8 cellular contexts compared by ENCODE assay signal in the genomic region with DNA sequence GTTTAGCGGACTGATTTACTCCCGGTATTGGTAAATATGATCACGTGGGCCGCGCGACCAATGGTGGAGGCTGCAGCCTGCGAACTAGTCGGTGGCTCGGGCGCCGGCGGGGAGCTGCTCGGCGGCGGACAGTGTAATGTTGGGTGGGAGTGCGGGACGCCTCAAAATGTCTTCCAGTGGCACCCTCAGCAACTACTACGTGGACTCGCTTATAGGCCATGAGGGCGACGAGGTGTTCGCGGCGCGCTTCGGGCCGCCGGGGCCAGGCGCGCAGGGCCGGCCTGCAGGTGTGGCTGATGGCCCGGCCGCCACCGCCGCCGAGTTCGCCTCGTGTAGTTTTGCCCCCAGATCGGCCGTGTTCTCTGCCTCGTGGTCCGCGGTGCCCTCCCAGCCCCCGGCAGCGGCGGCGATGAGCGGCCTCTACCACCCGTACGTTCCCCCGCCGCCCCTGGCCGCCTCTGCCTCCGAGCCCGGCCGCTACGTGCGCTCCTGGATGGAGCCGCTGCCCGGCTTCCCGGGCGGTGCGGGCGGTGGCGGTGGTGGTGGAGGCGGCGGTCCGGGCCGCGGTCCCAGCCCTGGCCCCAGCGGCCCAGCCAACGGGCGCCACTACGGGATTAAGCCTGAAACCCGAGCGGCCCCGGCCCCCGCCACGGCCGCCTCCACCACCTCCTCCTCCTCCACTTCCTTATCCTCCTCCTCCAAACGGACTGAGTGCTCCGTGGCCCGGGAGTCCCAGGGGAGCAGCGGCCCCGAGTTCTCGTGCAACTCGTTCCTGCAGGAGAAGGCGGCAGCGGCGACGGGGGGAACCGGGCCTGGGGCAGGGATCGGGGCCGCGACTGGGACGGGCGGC. TPM values are rescaled to one million over a fixed set of nuclear protein-coding genes. Genes with fewer than 3 reads are reported as not detected.
A peak's percentile ranks its signal among the peaks of the same experiment; 100 is the strongest.
DNase-seq lines count a peak whose midpoint lies in the region; ATAC-seq, FAIRE-seq and TF ChIP-seq lines count a peak whose summit lies in the region.

A gene (plus strand): TSS at position 87 of the 850 bp plus-strand sequence. CDS start 50 bp downstream, at position 137.

- POLR2A ChIA-PET in HepG2 (lab: Yijun Ruan, JAX): no interaction called here

- H3K9me3 ChIP-seq in HepG2 (ENCODE audit: low read length): no peaks in the 10 kb centered on the region
- no peaks in the 10 kb centered on the region for H3K9me3 ChIP-seq in testis

- no peak within 1 kb of the TSS for H3K4me2 ChIP-seq in HepG2 (ENCODE audit: low read depth, low read length)

- WGBS in HepG2 (ENCODE audit: low lambda C conversion rate): 56% methylated on average over 77 of the region's 97 CpGs
- 0% methylated on average over 20 to 84 of the region's 97 CpGs for WGBS in testis, 2 donors

- no peaks in the 10 kb centered on the region; the same call in 1 of the 2 replicates for H4K20me1 ChIP-seq in HepG2 (ENCODE audit: insufficient read depth, low read length)

- no peak within 1 kb of the TSS for H3K9ac ChIP-seq in HepG2 (ENCODE audit: insufficient read depth, low read depth, low read length)

- peak; percentile 42 for DNase-seq in activated naive CD4-positive, alpha-beta T cell treated with anti-CD3 and anti-CD28 coated beads for 36 hours
- DNase-seq in activated naive CD4-positive, alpha-beta T cell treated with anti-CD3 and anti-CD28 coated beads, Interleukin-2, amount 50 U/mL, for 16 hours: no peak
- peak; percentile 32 for DNase-seq in astrocyte of the hippocampus (ENCODE audit: low read depth, low spot score)
- DNase-seq in HepG2 (ENCODE audit: low spot score): no peak
- DNase-seq in testis: peak; percentile 94
- no peak for DNase-seq in GM19238 (ENCODE audit: insufficient read length, low spot score)
- DNase-seq in stimulated activated CD4-positive, alpha-beta T cell treated with anti-CD3 and anti-CD28 coated beads, Interleukin-4, amount 100 ng/mL, for 1 hour: no peak

- intact Hi-C loops in activated naive CD4-positive, alpha-beta T cell treated with anti-CD3 and anti-CD28 coated beads for 36 hours (cut with micrococcal nuclease): loop anchor here (5.0 kb wide), 2 partner anchors 36 to 39 kb away; no protein-coding TSS in a partner anchor
- intact Hi-C loops in HepG2 (cut with micrococcal nuclease; ENCODE audit: unreplicated experiment) (no loop called here), testis (cut with DNase I; ENCODE audit: low total_unique reads) (loop anchor here (10.0 kb wide), 1 partner anchor 1032 kb away; no protein-coding TSS in a partner anchor)

- in situ Hi-C loops in HepG2 (cut with HindIII; ENCODE audit: extremely low pct_ligation_motif_present, low pct_unique_long_range_greater_than_20kb): no loop called here

- H3K36me3 Mint-ChIP-seq in activated naive CD4-positive, alpha-beta T cell treated with anti-CD3 and anti-CD28 coated beads for 36 hours (ENCODE audit: low read depth): peaks cover 2% of the 10 kb centered on the region

- H3K4me1 ChIP-seq in HepG2 (ENCODE audit: insufficient read depth, low read length): no peaks in the 10 kb centered on the region
- H3K4me1 ChIP-seq in testis: peaks cover 5% of the 10 kb centered on the region

- TF ChIP-seq POLR2A in HepG2 (IDR thresholded peaks at IDR 0.05; ENCODE audit: insufficient read depth in 1 of 2, low read depth in 2 of 2, low read length in 2 of 2): no peak
- no peak for TF ChIP-seq POLR2A in testis (IDR thresholded peaks at IDR 0.05)

- H3K4me1 Mint-ChIP-seq in activated naive CD4-positive, alpha-beta T cell treated with anti-CD3 and anti-CD28 coated beads for 36 hours (ENCODE audit: low read depth): peaks cover 13% of the 10 kb centered on the region

- H2AFZ ChIP-seq in HepG2 (ENCODE audit: low read length): no peak within 1 kb of the TSS

- H3K9me3 Mint-ChIP-seq in activated naive CD4-positive, alpha-beta T cell treated with anti-CD3 and anti-CD28 coated beads for 36 hours: peaks cover 1% of the 10 kb centered on the region

- H3K36me3 ChIP-seq in HepG2 (replicated peaks in 1 of 2; ENCODE audit: control insufficient read depth in 1 of 2, insufficient read depth in 2 of 2, low read length in 2 of 2) (no peaks in the 10 kb centered on the region), testis (ENCODE audit: low read depth, missing control alignments) (no peaks in the 10 kb centered on the region)

- TF ChIP-seq CTCF in HepG2 (CRISPR knock-in tag; IDR thresholded peaks at IDR 0.05) (no peak), testis (IDR thresholded peaks at IDR 0.05) (no peak)

- BruUV-seq in HepG2 (replicated peaks; lab: Mats Ljungman, UMichigan): no TSS peak

- H3K27ac ChIP-seq in HepG2 (ENCODE audit: extremely low read length, insufficient read depth, low read length) (no peak within 1 kb of the TSS), testis (peak within 1 kb of the TSS; percentile 95 to 98)

- TF ChIP-seq RAD21 in HepG2 (CRISPR knock-in tag; IDR thresholded peaks at IDR 0.05): no peak

- CTCF ChIA-PET in activated naive CD4-positive, alpha-beta T cell treated with anti-CD3 and anti-CD28 coated beads for 36 hours (lab: Charles Lee): interaction anchor here (0.6 to 0.8 kb wide), 2 partner anchors 27 to 58 kb away, joined by 3 read pairs; no protein-coding TSS in a partner anchor
- CTCF ChIA-PET in HepG2 (lab: Yijun Ruan, JAX; ENCODE audit: low intra/inter-chr PET ratio, low total read pairs): no interaction called here

- FAIRE-seq in HepG2 (lab: Jason Lieb, UNC): no peak

- H3K79me2 ChIP-seq in HepG2 (ENCODE audit: insufficient read depth, low read length): no peaks in the 10 kb centered on the region

- TF ChIP-seq EP300 in HepG2 (IDR thresholded peaks at IDR 0.05; ENCODE audit: low read depth in 2 of 2, low read length in 2 of 2) (no peak), HepG2 (CRISPR knock-in tag; IDR thresholded peaks at IDR 0.05; ENCODE audit: borderline replicate concordance) (no peak)

- ATAC-seq in HepG2: peak; percentile 16; the same call in 1 of the 3 replicates
- ATAC-seq in HG03432 (IDR thresholded peaks at IDR 0.05; ENCODE audit: unreplicated experiment): no peak

- no peak within 1 kb of the TSS for H3K4me3 ChIP-seq in HepG2 (replicated peaks in 1 of 3; ENCODE audit: insufficient read depth in 1 of 3, low read depth in 2 of 3, low read length in 3 of 3)
- H3K4me3 ChIP-seq in testis: peak within 1 kb of the TSS; percentile 76 to 78

- H3K27me3 ChIP-seq in HepG2 (ENCODE audit: control insufficient read depth in 1 of 2, insufficient read depth in 2 of 2, low read length in 2 of 2): peaks cover 18 to 92% of the 10 kb centered on the region in 2 experiments
- H3K27me3 ChIP-seq in testis: no peaks in the 10 kb centered on the region

- peaks cover 75% of the 10 kb centered on the region for H3K27me3 Mint-ChIP-seq in activated naive CD4-positive, alpha-beta T cell treated with anti-CD3 and anti-CD28 coated beads for 36 hours (ENCODE audit: low read depth)

- no peak within 1 kb of the TSS for H3K27ac Mint-ChIP-seq in activated naive CD4-positive, alpha-beta T cell treated with anti-CD3 and anti-CD28 coated beads for 36 hours

- peak within 1 kb of the TSS; percentile 53 for H3K4me3 Mint-ChIP-seq in activated naive CD4-positive, alpha-beta T cell treated with anti-CD3 and anti-CD28 coated beads for 36 hours

TF ChIP-seq in HepG2, 621 proteins besides CTCF, POLR2A, EP300 and RAD21 (continues in another document):
- TF ChIP-seq, protein P1, sequence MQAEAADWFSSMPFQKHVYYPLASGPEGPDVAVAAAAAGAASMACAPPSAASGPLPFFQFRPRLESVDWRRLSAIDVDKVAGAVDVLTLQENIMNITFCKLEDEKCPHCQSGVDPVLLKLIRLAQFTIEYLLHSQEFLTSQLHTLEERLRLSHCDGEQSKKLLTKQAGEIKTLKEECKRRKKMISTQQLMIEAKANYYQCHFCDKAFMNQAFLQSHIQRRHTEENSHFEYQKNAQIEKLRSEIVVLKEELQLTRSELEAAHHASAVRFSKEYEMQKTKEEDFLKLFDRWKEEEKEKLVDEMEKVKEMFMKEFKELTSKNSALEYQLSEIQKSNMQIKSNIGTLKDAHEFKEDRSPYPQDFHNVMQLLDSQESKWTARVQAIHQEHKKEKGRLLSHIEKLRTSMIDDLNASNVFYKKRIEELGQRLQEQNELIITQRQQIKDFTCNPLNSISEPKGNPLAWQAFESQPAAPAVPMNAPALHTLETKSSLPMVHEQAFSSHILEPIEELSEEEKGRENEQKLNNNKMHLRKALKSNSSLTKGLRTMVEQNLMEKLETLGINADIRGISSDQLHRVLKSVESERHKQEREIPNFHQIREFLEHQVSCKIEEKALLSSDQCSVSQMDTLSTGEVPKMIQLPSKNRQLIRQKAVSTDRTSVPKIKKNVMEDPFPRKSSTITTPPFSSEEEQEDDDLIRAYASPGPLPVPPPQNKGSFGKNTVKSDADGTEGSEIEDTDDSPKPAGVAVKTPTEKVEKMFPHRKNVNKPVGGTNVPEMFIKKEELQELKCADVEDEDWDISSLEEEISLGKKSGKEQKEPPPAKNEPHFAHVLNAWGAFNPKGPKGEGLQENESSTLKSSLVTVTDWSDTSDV (CRISPR knock-in tag; IDR thresholded peaks at IDR 0.05): no peak
- no peak for TF ChIP-seq PPARG (CRISPR knock-in tag; conservative IDR thresholded peaks at IDR 0.05)

RNA-seq across cellular contexts. Expression of the gene that starts here (rescaled TPM):
- total RNA-seq in activated naive CD4-positive, alpha-beta T cell treated with anti-CD3 and anti-CD28 coated beads for 36 hours: not detected
- total RNA-seq in HepG2 (2016; rRNA removed; fragmentation: Illumina TruSeq; extraction: Trizol) (not detected in 2 replicates), testis (10 to 100 TPM; 15.7 to 21.2 TPM)
- total RNA-seq in HepG2 (2016; cell fraction: cytosol; rRNA removed; fragmentation: Illumina TruSeq; extraction: Trizol; ENCODE audit: low read depth): not detected in 2 replicates
- total RNA-seq in HepG2 (2016; cell fraction: insoluble cytoplasmic fraction; rRNA removed; fragmentation: Illumina TruSeq; extraction: Trizol): not detected in 2 replicates
- total RNA-seq in HepG2 (2016; cell fraction: membrane; rRNA removed; fragmentation: Illumina TruSeq; extraction: Trizol): not detected in 2 replicates
- total RNA-seq in HepG2 (2016; cell fraction: nucleus; rRNA removed; fragmentation: Illumina TruSeq; extraction: Trizol): not detected in 2 replicates
- polyA plus RNA-seq in HepG2 (2011; rRNA removed) (not detected in 2 replicates), testis (ENCODE audit: insufficient read depth, low read depth, low replicate concordance) (8.2 TPM)
- not detected in 2 replicates for polyA plus RNA-seq in HepG2 (2011; cell fraction: cytosol; rRNA removed)
- not detected in 2 replicates for polyA plus RNA-seq in HepG2 (2011; cell fraction: nucleus; rRNA removed)
- not detected in 2 replicates for polyA plus RNA-seq in HepG2 (2012)
- not detected in 2 replicates for polyA plus RNA-seq in HepG2 (2016; cell fraction: cytosol; fragmentation: Illumina TruSeq; extraction: Trizol; ENCODE audit: low read depth)
- not detected in 2 replicates for polyA plus RNA-seq in HepG2 (2016; cell fraction: insoluble cytoplasmic fraction; fragmentation: Illumina TruSeq; extraction: Trizol; ENCODE audit: low read depth)
- polyA plus RNA-seq in HepG2 (2016; cell fraction: membrane; fragmentation: Illumina TruSeq; extraction: Trizol; ENCODE audit: low read depth): not detected in 2 replicates
- not detected in 2 replicates for polyA plus RNA-seq in HepG2 (2016; cell fraction: nucleus; fragmentation: Illumina TruSeq; extraction: Trizol; ENCODE audit: insufficient read depth, low read depth)
- 0.61 TPM in 1 of 2 replicates, not detected in the other for polyA minus RNA-seq in HepG2 (2011; rRNA and poly(A)+ RNA removed; ENCODE audit: low replicate concordance)
- not detected in 2 replicates for polyA minus RNA-seq in HepG2 (2011; cell fraction: cytosol; rRNA and poly(A)+ RNA removed)
- polyA minus RNA-seq in HepG2 (2011; cell fraction: nucleus; rRNA and poly(A)+ RNA removed): not detected in 2 replicates

Comparison
In these comparisons a context has a peak if more than half of its experiments do, and no peak if none do; other contexts are left out.
1. RNA of the gene that starts here (total RNA-seq): 15.7 to 21.2 TPM in testis; not detected in activated naive CD4-positive, alpha-beta T cell treated with anti-CD3 and anti-CD28 coated beads for 36 hours and not detected in HepG2; every median in the first group is over 10 times any median in the second.
2. Peak in DNase-seq in activated naive CD4-positive, alpha-beta T cell treated with anti-CD3 and anti-CD28 coated beads for 36 hours; RNA of the gene not detected or under 1 TPM.
3. Peak in ATAC-seq in HepG2; RNA of the gene not detected or under 1 TPM.
4. DNase-seq: peak in astrocyte of the hippocampus (single experiment) and testis (single experiment); none in activated naive CD4-positive, alpha-beta T cell treated with anti-CD3 and anti-CD28 coated beads, Interleukin-2, amount 50 U/mL, for 16 hours (single experiment), HepG2 (single experiment), GM19238 (single experiment) and stimulated activated CD4-positive, alpha-beta T cell treated with anti-CD3 and anti-CD28 coated beads, Interleukin-4, amount 100 ng/mL, for 1 hour (single experiment).
5. H3K4me3 ChIP-seq: peak in testis (2 of 2); none in HepG2 (0 of 3).